In genomic region chr15:29827421-29827820, GRCh38 we compare ENCODE assay signal across 17 cellular contexts. TPM values are rescaled to one million over a fixed set of nuclear protein-coding genes. Genes with fewer than 3 reads are reported as not detected.
DNase-seq lines count a peak whose midpoint lies in the region; TF ChIP-seq lines count a peak whose summit lies in the region.
"Had no signal": no experiment of that assay in that cellular context is flagged by ENCODE, and none has a peak within 500 bp of the region (broad histone marks: within the 10 kb centered on the region; RNA-seq: fewer than 3 reads in every experiment).

No MANE protein-coding gene starts in this region.

- H3K4me3 ChIP-seq in left ventricle myocardium inferior (no peak overlapping the region), tibial artery (no peak overlapping the region)
- H3K4me3 ChIP-seq: BLaER1, GM12878, PC-9 had no signal

- H3K27me3 ChIP-seq in left ventricle myocardium inferior (ENCODE audit: low read depth) (no peaks in the 10 kb centered on the region), tibial artery (no peaks in the 10 kb centered on the region)

- intact Hi-C loops in left ventricle myocardium inferior (cut with micrococcal nuclease) (loop anchor here (10.0 kb wide), 1 partner anchor 57 kb away; no protein-coding TSS in a partner anchor), cardiac septum (cut with DNase I) (no loop called here), tibial artery (cut with DNase I; ENCODE audit: low total_unique reads) (no loop called here)

- H3K9me3 ChIP-seq in left ventricle myocardium inferior (replicated peaks) (peaks cover 3% of the 10 kb centered on the region), tibial artery (no peaks in the 10 kb centered on the region)

- H3K27ac ChIP-seq in left ventricle myocardium inferior (replicated peaks) (peak overlapping the region; percentile 64), cingulate gyrus (ENCODE audit: low read depth, low read length) (peak overlapping the region; percentile 35), tibial artery (peak overlapping the region; percentile 54 to 63)
- H3K27ac ChIP-seq: BLaER1, PC-9 had no signal

- DNase-seq in left ventricle myocardium inferior = no peak
- no peak for DNase-seq in cardiac septum (ENCODE audit: low spot score)
- DNase-seq in islet precursor cell = peak; percentile 55
- no peak for DNase-seq in tibial artery
- no peak for DNase-seq in stimulated activated CD4-positive, alpha-beta T cell treated with anti-CD3 and anti-CD28 coated beads, Interleukin-4, amount 100 ng/mL, for 1 hour
- DNase-seq in stimulated activated CD4-positive, alpha-beta T cell treated with anti-CD3 and anti-CD28 coated beads, Interleukin-4, amount 100 ng/mL, for 24 hours = no peak
- no peak for DNase-seq in HCEC 1CT
- DNase-seq: Calu3; CD8-positive, alpha-beta T cell; DMS53; EL; NCI-H1417; NCI-H187; PC-9 had no signal

- H3K36me3 ChIP-seq in left ventricle myocardium inferior = no peaks in the 10 kb centered on the region
- no peaks in the 10 kb centered on the region for H3K36me3 ChIP-seq in tibial artery
- H3K36me3 ChIP-seq: BLaER1 had no signal

- TF ChIP-seq CTCF in left ventricle myocardium inferior (IDR thresholded peaks at IDR 0.05; ENCODE audit: borderline replicate concordance) = no peak
- no peak for TF ChIP-seq CTCF in tibial artery (IDR thresholded peaks at IDR 0.05)

- H3K4me1 ChIP-seq in left ventricle myocardium inferior = peaks cover 45% of the 10 kb centered on the region
- peaks cover 0 to 25% (median 7%) of the 10 kb centered on the region in 4 donors for H3K4me1 ChIP-seq in tibial artery
- H3K4me1 ChIP-seq: BLaER1 had no signal

RNA-seq across cellular contexts. Expression of gene TJP1, which starts 5.2 kb away (rescaled TPM):
- total RNA-seq in left ventricle myocardium inferior = 108 TPM
- total RNA-seq in cardiac septum = 138 TPM
- total RNA-seq: CD8-positive, alpha-beta T cell had no signal
